33 cellular contexts compared by ENCODE assay signal in the genomic region with DNA sequence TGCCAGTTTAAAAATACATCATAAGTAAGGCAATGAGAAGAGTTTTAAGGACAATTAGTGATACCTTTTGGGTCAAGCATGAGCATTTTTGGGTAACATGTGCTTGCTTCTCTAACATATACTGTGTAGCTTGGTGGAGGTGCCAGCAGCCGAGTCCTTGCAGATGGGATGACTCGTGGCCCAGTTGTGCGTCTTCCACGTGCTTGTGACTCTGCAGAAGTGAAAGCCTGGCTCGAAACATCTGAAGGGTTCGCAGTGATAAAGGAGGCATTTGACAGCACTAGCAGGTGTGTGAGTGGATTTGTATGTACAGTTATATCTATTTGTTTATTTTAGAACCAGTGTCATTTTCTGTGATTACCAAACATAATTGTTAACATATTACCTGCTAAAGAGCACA.
"Had no signal": no experiment of that assay in that cellular context is flagged by ENCODE, and none has a peak within 500 bp of the region (broad histone marks: within the 10 kb centered on the region; RNA-seq: fewer than 3 reads in every experiment).

No MANE protein-coding gene starts in this region.

- H3K27me3 Mint-ChIP-seq: activated CD4-positive, alpha-beta T cell treated with anti-CD3 and anti-CD28 coated beads, Interleukin-2, amount 10 ng/mL, durations not matched to agents 24 days and 14 days; activated CD8-positive, alpha-beta T cell treated with anti-CD3 and anti-CD28 coated beads for 36 hours; brain; T-cell had no signal

- H3K27ac Mint-ChIP-seq: activated CD4-positive, alpha-beta T cell treated with anti-CD3 and anti-CD28 coated beads, Interleukin-2, amount 10 ng/mL, durations not matched to agents 24 days and 14 days; activated CD8-positive, alpha-beta T cell treated with anti-CD3 and anti-CD28 coated beads for 36 hours; activated naive CD4-positive, alpha-beta T cell treated with anti-CD3 and anti-CD28 coated beads for 36 hours; activated T-helper 1 cell treated with anti-CD3 and anti-CD28 coated beads, Interleukin-12 subunit alpha, Interleukin-12 subunit beta, Interleukin-2, Interleukin-4 antibody, amounts not matched to agents 30 ng/mL and 10 ng/mL and 1 ng/mL, durations not matched to agents 14 hours and 24 hours and 36 hours; T-cell had no signal

- DNase-seq: activated CD4-positive, alpha-beta T cell treated with anti-CD3 and anti-CD28 coated beads, Interleukin-2, amount 10 ng/mL, durations not matched to agents 24 days and 14 days; activated CD4-positive, alpha-beta T cell treated with anti-CD3 and anti-CD28 coated beads, Interleukin-2, amount 50 U/mL, for 4 hours; activated CD8-positive, alpha-beta T cell treated with anti-CD3 and anti-CD28 coated beads for 36 hours; activated gamma-delta T cell treated with Interleukin-2 at 50 U/mL for 16 hours; activated naive CD4-positive, alpha-beta T cell treated with anti-CD3 and anti-CD28 coated beads for 36 hours; activated T-cell treated with anti-CD3 and anti-CD28 coated beads for 4 hours; activated T-cell treated with anti-CD3 and anti-CD28 coated beads, Interleukin-2, amount 50 U/mL, for 4 hours; caudate nucleus; cerebellar nuclear complex; Kasumi-1; KG1; MM.1S; NCI-H1092 treated with DMSO at 0.1 percent for 48 hours; NCI-H1694; NCI-H2081 treated with DMSO at 0.1 percent for 48 hours; NCI-H226; NCI-H446 treated with DMSO at 0.1 percent for 48 hours; NCI-H524; NCI-H69; NK-92 treated with Interleukin-12 subunit alpha and Interleukin-12 subunit beta, amount 100 ng/mL, for 24 hours; PC-3; Peyer's patch; RPMI8226; SIG-M5; T-cell; T-helper 2 cell; T-helper 9 cell had no signal

- H3K9me3 ChIP-seq: adrenal gland, Peyer's patch had no signal

- H3K4me1 Mint-ChIP-seq: brain had no signal

- H3K27ac ChIP-seq: Peyer's patch had no signal

- H3K9me3 Mint-ChIP-seq: activated CD4-positive, alpha-beta T cell treated with anti-CD3 and anti-CD28 coated beads, Interleukin-2, amount 10 ng/mL, durations not matched to agents 24 days and 14 days; activated CD8-positive, alpha-beta T cell treated with anti-CD3 and anti-CD28 coated beads for 36 hours; activated naive CD4-positive, alpha-beta T cell treated with anti-CD3 and anti-CD28 coated beads for 36 hours; activated naive CD4-positive, alpha-beta T cell treated with anti-CD3 and anti-CD28 coated beads, Interleukin-2, amount 50 U/mL, for 72 hours; activated T-cell treated with anti-CD3 and anti-CD28 coated beads, Interleukin-2, amount 50 U/mL, for 4 hours; activated T-helper 1 cell treated with anti-CD3 and anti-CD28 coated beads, Interleukin-12 subunit alpha, Interleukin-12 subunit beta, Interleukin-2, Interleukin-4 antibody, amounts not matched to agents 30 ng/mL and 10 ng/mL and 1 ng/mL, durations not matched to agents 14 hours and 24 hours and 36 hours; brain; T-cell had no signal

- H3K4me3 Mint-ChIP-seq: activated CD4-positive, alpha-beta T cell treated with anti-CD3 and anti-CD28 coated beads, Interleukin-2, amount 10 ng/mL, durations not matched to agents 24 days and 14 days; activated CD8-positive, alpha-beta T cell treated with anti-CD3 and anti-CD28 coated beads for 36 hours; activated naive CD4-positive, alpha-beta T cell treated with anti-CD3 and anti-CD28 coated beads for 36 hours; activated T-cell treated with anti-CD3 and anti-CD28 coated beads, Interleukin-2, amount 50 U/mL, for 4 hours; activated T-helper 1 cell treated with anti-CD3 and anti-CD28 coated beads, Interleukin-12 subunit alpha, Interleukin-12 subunit beta, Interleukin-2, Interleukin-4 antibody, amounts not matched to agents 30 ng/mL and 10 ng/mL and 1 ng/mL, durations not matched to agents 14 hours and 24 hours and 36 hours; brain; T-cell had no signal

- ATAC-seq: activated CD8-positive, alpha-beta T cell treated with anti-CD3 and anti-CD28 coated beads for 36 hours; activated naive CD4-positive, alpha-beta T cell treated with anti-CD3 and anti-CD28 coated beads, Interleukin-2, amount 50 U/mL, for 72 hours; activated T-cell treated with anti-CD3 and anti-CD28 coated beads, Interleukin-2, amount 50 U/mL, for 4 hours; PC-3; Right ventricle myocardium inferior; SK-N-SH treated with all-trans-retinoic acid at 6 μM for 48 hours; T-cell had no signal
